In the genomic region with DNA sequence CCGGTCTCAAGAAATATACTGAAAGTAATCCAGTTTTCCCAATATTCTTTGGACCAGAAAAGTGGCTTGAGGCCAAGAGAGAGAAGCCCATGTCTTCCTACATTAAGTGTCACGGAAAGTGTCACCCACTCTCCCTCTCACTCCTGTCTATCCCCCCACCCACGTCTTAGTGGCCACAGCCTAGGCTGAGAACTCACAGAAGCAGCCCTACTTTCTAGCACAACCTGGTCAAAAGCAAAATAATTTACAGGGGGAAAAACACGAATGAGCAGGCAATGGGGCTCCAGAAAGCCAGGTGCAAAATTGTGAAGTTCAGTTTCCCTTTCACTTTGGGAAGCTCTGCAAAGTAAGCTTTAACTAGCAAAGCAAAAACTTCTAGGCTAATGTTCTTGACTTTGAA, we compare ENCODE assay signal across 8 cellular contexts.
DNase-seq lines count a peak whose midpoint lies in the region; ATAC-seq lines count a peak whose summit lies in the region.

No MANE protein-coding gene starts in this region.

- ATAC-seq in activated CD4-positive, CD25-positive, alpha-beta regulatory T cell treated with anti-CD3 and anti-CD28 coated beads, Interleukin-2, amount 50 U/mL, for 24 hours = peak; percentile 58 to 62
- peak; percentile 51 for ATAC-seq in HG02884 (IDR thresholded peaks at IDR 0.05; ENCODE audit: unreplicated experiment)
- peak; percentile 44 for ATAC-seq in activated T-helper 17 cell treated with anti-CD3 and anti-CD28 coated beads, Interleukin-2, amount 50 U/mL, for 72 hours (replicated peaks)
- ATAC-seq in stimulated activated effector memory CD8-positive, alpha-beta T cell treated with anti-CD3 and anti-CD28 coated beads, Interleukin-12 subunit alpha, Interleukin-12 subunit beta, amount 100 ng/mL, for 72 hours = peak; percentile 45

- H3K36me3 Mint-ChIP-seq in activated T-helper 17 cell treated with anti-CD3 and anti-CD28 coated beads, Interleukin-2, amount 50 U/mL, for 72 hours (ENCODE audit: low read depth) = peaks cover 12% of the 10 kb centered on the region
- peaks cover 10% of the 10 kb centered on the region for H3K36me3 Mint-ChIP-seq in stimulated activated effector memory CD8-positive, alpha-beta T cell treated with anti-CD3 and anti-CD28 coated beads, Interleukin-12 subunit alpha, Interleukin-12 subunit beta, amount 100 ng/mL, for 72 hours

- H3K4me3 Mint-ChIP-seq in activated T-helper 17 cell treated with anti-CD3 and anti-CD28 coated beads, Interleukin-2, amount 50 U/mL, for 72 hours = peak overlapping the region; percentile 78
- peak overlapping the region; percentile 59 for H3K4me3 Mint-ChIP-seq in stimulated activated effector memory CD8-positive, alpha-beta T cell treated with anti-CD3 and anti-CD28 coated beads, Interleukin-12 subunit alpha, Interleukin-12 subunit beta, amount 100 ng/mL, for 72 hours

- no peaks in the 10 kb centered on the region for H3K27me3 Mint-ChIP-seq in activated T-helper 17 cell treated with anti-CD3 and anti-CD28 coated beads, Interleukin-2, amount 50 U/mL, for 72 hours

- H3K4me1 Mint-ChIP-seq in activated T-helper 17 cell treated with anti-CD3 and anti-CD28 coated beads, Interleukin-2, amount 50 U/mL, for 72 hours = peaks cover 25% of the 10 kb centered on the region
- peaks cover 32% of the 10 kb centered on the region for H3K4me1 Mint-ChIP-seq in stimulated activated effector memory CD8-positive, alpha-beta T cell treated with anti-CD3 and anti-CD28 coated beads, Interleukin-12 subunit alpha, Interleukin-12 subunit beta, amount 100 ng/mL, for 72 hours

- no peaks in the 10 kb centered on the region for H3K9me3 Mint-ChIP-seq in activated T-helper 17 cell treated with anti-CD3 and anti-CD28 coated beads, Interleukin-2, amount 50 U/mL, for 72 hours
- H3K9me3 Mint-ChIP-seq in stimulated activated effector memory CD8-positive, alpha-beta T cell treated with anti-CD3 and anti-CD28 coated beads, Interleukin-12 subunit alpha, Interleukin-12 subunit beta, amount 100 ng/mL, for 72 hours = no peaks in the 10 kb centered on the region

- H3K27ac Mint-ChIP-seq in activated T-helper 17 cell treated with anti-CD3 and anti-CD28 coated beads, Interleukin-2, amount 50 U/mL, for 72 hours = peak overlapping the region; percentile 79
- peak overlapping the region; percentile 71 for H3K27ac Mint-ChIP-seq in stimulated activated effector memory CD8-positive, alpha-beta T cell treated with anti-CD3 and anti-CD28 coated beads, Interleukin-12 subunit alpha, Interleukin-12 subunit beta, amount 100 ng/mL, for 72 hours

- no peak for DNase-seq in activated CD4-positive, CD25-positive, alpha-beta regulatory T cell (lab: John Stamatoyannopoulos, UW)
- DNase-seq in stimulated activated effector memory CD8-positive, alpha-beta T cell treated with anti-CD3 and anti-CD28 coated beads, Interleukin-12 subunit alpha, Interleukin-12 subunit beta, amount 100 ng/mL, for 72 hours (ENCODE audit: low spot score in 2 of 2) = no peak
- DNase-seq in middle frontal gyrus (ENCODE audit: extremely low spot score, low spot score) (no peak), cortex of kidney (lab: John Stamatoyannopoulos, UW) (no peak)
- no peak for DNase-seq in effector CD8-positive, alpha-beta T cell (lab: John Stamatoyannopoulos, UW)
